Comparison of ENCODE assay signal across 1 cellular context in genomic region chr17:390025-390424, GRCh38.
TF ChIP-seq lines count a peak whose summit lies in the region.

No MANE protein-coding gene starts in this region.

TF ChIP-seq in HepG2, 621 proteins besides CTCF, POLR2A, EP300 and RAD21 (continued from another document and continues in another):
- TF ChIP-seq ZNF704 (CRISPR knock-in tag; IDR thresholded peaks at IDR 0.05; ENCODE audit: borderline replicate concordance) (no peak), ZNF740 (CRISPR knock-in tag; IDR thresholded peaks at IDR 0.05) (no peak), ZNF850 (CRISPR knock-in tag; conservative IDR thresholded peaks at IDR 0.05) (no peak), ZNF44 (CRISPR knock-in tag; IDR thresholded peaks at IDR 0.05) (no peak), CENPBD1 (CRISPR knock-in tag; IDR thresholded peaks at IDR 0.05; ENCODE audit: borderline replicate concordance, low read depth) (no peak), FOXA1 (IDR thresholded peaks at IDR 0.05) (no peak), FOXA1 (CRISPR knock-in tag; IDR thresholded peaks at IDR 0.05) (no peak), JUNB (CRISPR knock-in tag; IDR thresholded peaks at IDR 0.05; ENCODE audit: borderline replicate concordance) (no peak), ZNF33B (CRISPR knock-in tag; IDR thresholded peaks at IDR 0.05) (no peak), PAF1 (CRISPR knock-in tag; IDR thresholded peaks at IDR 0.05) (no peak), CEBPG (CRISPR knock-in tag; IDR thresholded peaks at IDR 0.05) (peak; percentile 88), ZNF142 (CRISPR knock-in tag; IDR thresholded peaks at IDR 0.05) (no peak), PHF20 (CRISPR knock-in tag; IDR thresholded peaks at IDR 0.05) (0 out of 2 replicates have a peak, but pooled peaks have one; percentile 20), KMT2A (CRISPR knock-in tag; IDR thresholded peaks at IDR 0.05) (0 out of 2 replicates have a peak, but pooled peaks have one; percentile 18), STAG1 (CRISPR knock-in tag; IDR thresholded peaks at IDR 0.05) (no peak), MYNN (CRISPR knock-in tag; IDR thresholded peaks at IDR 0.05; ENCODE audit: low read depth) (no peak), ATF3 (CRISPR knock-in tag; IDR thresholded peaks at IDR 0.05) (no peak), THRA (CRISPR knock-in tag; IDR thresholded peaks at IDR 0.05; ENCODE audit: borderline replicate concordance) (no peak), MYC (CRISPR knock-in tag; IDR thresholded peaks at IDR 0.05; ENCODE audit: borderline replicate concordance) (0 out of 2 replicates have a peak, but pooled peaks have one; percentile 29), ZBTB20 (CRISPR knock-in tag; IDR thresholded peaks at IDR 0.05; ENCODE audit: borderline replicate concordance, low read depth) (no peak), NRL (CRISPR knock-in tag; IDR thresholded peaks at IDR 0.05; ENCODE audit: borderline replicate concordance) (0 out of 2 replicates have a peak, but pooled peaks have one; percentile 20), KDM5B (CRISPR knock-in tag; IDR thresholded peaks at IDR 0.05; ENCODE audit: borderline replicate concordance) (no peak), ARNT2 (CRISPR knock-in tag; IDR thresholded peaks at IDR 0.05; ENCODE audit: low read depth) (no peak), RFX5 (IDR thresholded peaks at IDR 0.05; ENCODE audit: low read depth, low read length) (no peak), ZNF414 (CRISPR knock-in tag; IDR thresholded peaks at IDR 0.05) (no peak), ZNF530 (CRISPR knock-in tag; IDR thresholded peaks at IDR 0.05; ENCODE audit: low read depth) (no peak), SALL2 (CRISPR knock-in tag; IDR thresholded peaks at IDR 0.05) (no peak), ATF1 (CRISPR knock-in tag; IDR thresholded peaks at IDR 0.05) (no peak), ZNF816 (CRISPR knock-in tag; IDR thresholded peaks at IDR 0.05; ENCODE audit: borderline replicate concordance) (no peak), ELF3 (CRISPR knock-in tag; IDR thresholded peaks at IDR 0.05) (0 out of 2 replicates have a peak, but pooled peaks have one; percentile 47), DDIT3 (CRISPR knock-in tag; IDR thresholded peaks at IDR 0.05) (no peak), E2F2 (CRISPR knock-in tag; IDR thresholded peaks at IDR 0.05; ENCODE audit: borderline replicate concordance) (no peak), AFF4 (CRISPR knock-in tag; IDR thresholded peaks at IDR 0.05) (no peak), SMARCC2 (IDR thresholded peaks at IDR 0.05) (no peak), KAT2B (IDR thresholded peaks at IDR 0.05; ENCODE audit: borderline replicate concordance, low read depth, low read length) (no peak), HMGXB4 (CRISPR knock-in tag; IDR thresholded peaks at IDR 0.05; ENCODE audit: borderline replicate concordance in 1 of 2, low read depth in 1 of 2) (no peak), ZNF143 (CRISPR knock-in tag; IDR thresholded peaks at IDR 0.05) (no peak), GATAD2A (CRISPR knock-in tag; IDR thresholded peaks at IDR 0.05) (0 out of 2 replicates have a peak, but pooled peaks have one; percentile 25), ZNF296 (CRISPR knock-in tag; conservative IDR thresholded peaks at IDR 0.05) (no peak), ZBTB25 (CRISPR knock-in tag; IDR thresholded peaks at IDR 0.05) (no peak), PHF5A (CRISPR knock-in tag; IDR thresholded peaks at IDR 0.05; ENCODE audit: low read depth, unreplicated experiment) (no peak), CERS6 (CRISPR knock-in tag; IDR thresholded peaks at IDR 0.05) (no peak), ZNF577 (CRISPR knock-in tag; IDR thresholded peaks at IDR 0.05; ENCODE audit: borderline replicate concordance, low read depth) (no peak), GATAD1 (CRISPR knock-in tag; IDR thresholded peaks at IDR 0.05) (peak; percentile 22; the same call in 1 of the 2 replicates)
